Comparison of ENCODE assay signal across 1 cellular context in the genomic region with DNA sequence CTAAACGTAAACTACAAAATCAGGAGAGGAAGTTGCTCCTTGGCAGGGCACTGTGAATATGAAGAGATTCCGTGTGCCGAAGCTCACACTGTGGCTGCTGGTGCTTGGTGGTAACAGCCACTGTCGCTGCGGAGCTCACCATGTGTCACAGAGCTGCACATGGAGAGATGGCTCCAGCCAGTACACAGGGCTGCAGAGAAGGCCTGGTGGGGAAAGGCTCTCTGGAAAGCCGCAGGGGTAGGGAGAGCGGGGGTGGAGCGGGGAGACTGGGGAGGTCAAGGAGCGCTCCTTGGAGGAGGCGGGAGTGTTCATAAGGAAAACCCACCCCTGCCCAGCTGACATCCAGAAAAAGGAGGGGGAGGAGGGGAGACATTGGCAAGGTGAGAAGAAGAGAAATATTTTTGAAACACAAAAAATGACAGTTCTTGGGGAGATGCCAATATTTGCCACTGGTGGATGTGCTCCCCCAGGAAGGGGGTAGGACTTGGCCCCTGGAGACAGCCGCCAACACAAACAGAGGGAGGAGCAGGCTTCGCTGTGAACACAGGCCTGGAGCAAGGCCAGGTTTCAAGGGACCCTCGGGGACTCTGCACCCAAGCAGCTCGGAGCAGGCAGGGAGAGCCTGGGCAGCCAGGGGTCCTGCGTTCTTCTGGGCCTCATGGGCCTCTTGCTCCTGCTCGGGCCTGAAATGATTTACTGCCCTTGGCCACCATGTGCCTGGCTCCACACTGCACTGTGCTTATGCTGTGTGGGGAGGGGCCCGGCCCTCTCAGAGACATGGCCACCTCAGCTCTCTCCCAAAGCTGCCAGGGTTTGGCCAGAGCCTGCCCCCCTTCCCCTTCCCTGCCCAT.
TF ChIP-seq lines count a peak whose summit lies in the region.

No MANE protein-coding gene starts in this region.

TF ChIP-seq in HepG2, 621 proteins besides CTCF, POLR2A, EP300 and RAD21 (continued from another document and continues in another):
- TF ChIP-seq, protein P1, sequence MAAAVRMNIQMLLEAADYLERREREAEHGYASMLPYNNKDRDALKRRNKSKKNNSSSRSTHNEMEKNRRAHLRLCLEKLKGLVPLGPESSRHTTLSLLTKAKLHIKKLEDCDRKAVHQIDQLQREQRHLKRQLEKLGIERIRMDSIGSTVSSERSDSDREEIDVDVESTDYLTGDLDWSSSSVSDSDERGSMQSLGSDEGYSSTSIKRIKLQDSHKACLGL (CRISPR knock-in tag; IDR thresholded peaks at IDR 0.05) = 0 out of 2 replicates have a peak, but pooled peaks have one; percentile 53
- no peak for TF ChIP-seq NR2F6 (IDR thresholded peaks at IDR 0.05)
- TF ChIP-seq NR2F6 (CRISPR knock-in tag; IDR thresholded peaks at IDR 0.05) = 0 out of 2 replicates have a peak, but pooled peaks have one; percentile 13
- TF ChIP-seq ZNF556 (CRISPR knock-in tag; IDR thresholded peaks at IDR 0.05; ENCODE audit: borderline replicate concordance) = no peak
- no peak for TF ChIP-seq FIP1L1 (IDR thresholded peaks at IDR 0.05; ENCODE audit: borderline replicate concordance, insufficient read depth, low read depth, low read length)
- no peak for TF ChIP-seq DR1 (CRISPR knock-in tag; IDR thresholded peaks at IDR 0.05)
- TF ChIP-seq TBX2 (CRISPR knock-in tag; IDR thresholded peaks at IDR 0.05; ENCODE audit: borderline replicate concordance) = peak; percentile 38; the same call in 1 of the 2 replicates
- TF ChIP-seq ZNF3 (CRISPR knock-in tag; IDR thresholded peaks at IDR 0.05) = no peak
- TF ChIP-seq, protein P2, sequence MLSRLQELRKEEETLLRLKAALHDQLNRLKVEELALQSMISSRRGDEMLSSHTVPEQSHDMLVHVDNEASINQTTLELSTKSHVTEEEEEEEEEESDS (CRISPR knock-in tag; IDR thresholded peaks at IDR 0.05; ENCODE audit: borderline replicate concordance) = no peak
- TF ChIP-seq, protein P3, sequence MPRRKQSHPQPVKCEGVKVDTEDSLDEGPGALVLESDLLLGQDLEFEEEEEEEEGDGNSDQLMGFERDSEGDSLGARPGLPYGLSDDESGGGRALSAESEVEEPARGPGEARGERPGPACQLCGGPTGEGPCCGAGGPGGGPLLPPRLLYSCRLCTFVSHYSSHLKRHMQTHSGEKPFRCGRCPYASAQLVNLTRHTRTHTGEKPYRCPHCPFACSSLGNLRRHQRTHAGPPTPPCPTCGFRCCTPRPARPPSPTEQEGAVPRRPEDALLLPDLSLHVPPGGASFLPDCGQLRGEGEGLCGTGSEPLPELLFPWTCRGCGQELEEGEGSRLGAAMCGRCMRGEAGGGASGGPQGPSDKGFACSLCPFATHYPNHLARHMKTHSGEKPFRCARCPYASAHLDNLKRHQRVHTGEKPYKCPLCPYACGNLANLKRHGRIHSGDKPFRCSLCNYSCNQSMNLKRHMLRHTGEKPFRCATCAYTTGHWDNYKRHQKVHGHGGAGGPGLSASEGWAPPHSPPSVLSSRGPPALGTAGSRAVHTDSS (CRISPR knock-in tag; conservative IDR thresholded peaks at IDR 0.05) = no peak
- TF ChIP-seq ZNF331 (CRISPR knock-in tag; IDR thresholded peaks at IDR 0.05) = 0 out of 2 replicates have a peak, but pooled peaks have one; percentile 18
- TF ChIP-seq SALL1 (CRISPR knock-in tag; IDR thresholded peaks at IDR 0.05) = peak; percentile 73; the same call in 1 of the 2 replicates
- TF ChIP-seq SOX5 (CRISPR knock-in tag; IDR thresholded peaks at IDR 0.05; ENCODE audit: borderline replicate concordance) = 0 out of 2 replicates have a peak, but pooled peaks have one; percentile 43
- TF ChIP-seq ZNF546 (CRISPR knock-in tag; conservative IDR thresholded peaks at IDR 0.05) = 0 out of 2 replicates have a peak, but pooled peaks have one; percentile 36
- TF ChIP-seq BRD4 (CRISPR knock-in tag; IDR thresholded peaks at IDR 0.05) = no peak
- TF ChIP-seq NCOA1 (CRISPR knock-in tag; IDR thresholded peaks at IDR 0.05) = no peak
- TF ChIP-seq ZSCAN21 (CRISPR knock-in tag; IDR thresholded peaks at IDR 0.05; ENCODE audit: borderline replicate concordance) = no peak
- TF ChIP-seq, protein P4, sequence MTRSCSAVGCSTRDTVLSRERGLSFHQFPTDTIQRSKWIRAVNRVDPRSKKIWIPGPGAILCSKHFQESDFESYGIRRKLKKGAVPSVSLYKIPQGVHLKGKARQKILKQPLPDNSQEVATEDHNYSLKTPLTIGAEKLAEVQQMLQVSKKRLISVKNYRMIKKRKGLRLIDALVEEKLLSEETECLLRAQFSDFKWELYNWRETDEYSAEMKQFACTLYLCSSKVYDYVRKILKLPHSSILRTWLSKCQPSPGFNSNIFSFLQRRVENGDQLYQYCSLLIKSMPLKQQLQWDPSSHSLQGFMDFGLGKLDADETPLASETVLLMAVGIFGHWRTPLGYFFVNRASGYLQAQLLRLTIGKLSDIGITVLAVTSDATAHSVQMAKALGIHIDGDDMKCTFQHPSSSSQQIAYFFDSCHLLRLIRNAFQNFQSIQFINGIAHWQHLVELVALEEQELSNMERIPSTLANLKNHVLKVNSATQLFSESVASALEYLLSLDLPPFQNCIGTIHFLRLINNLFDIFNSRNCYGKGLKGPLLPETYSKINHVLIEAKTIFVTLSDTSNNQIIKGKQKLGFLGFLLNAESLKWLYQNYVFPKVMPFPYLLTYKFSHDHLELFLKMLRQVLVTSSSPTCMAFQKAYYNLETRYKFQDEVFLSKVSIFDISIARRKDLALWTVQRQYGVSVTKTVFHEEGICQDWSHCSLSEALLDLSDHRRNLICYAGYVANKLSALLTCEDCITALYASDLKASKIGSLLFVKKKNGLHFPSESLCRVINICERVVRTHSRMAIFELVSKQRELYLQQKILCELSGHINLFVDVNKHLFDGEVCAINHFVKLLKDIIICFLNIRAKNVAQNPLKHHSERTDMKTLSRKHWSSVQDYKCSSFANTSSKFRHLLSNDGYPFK (CRISPR knock-in tag; IDR thresholded peaks at IDR 0.05; ENCODE audit: borderline replicate concordance) = no peak
- no peak for TF ChIP-seq TARDBP (CRISPR knock-in tag; IDR thresholded peaks at IDR 0.05)
- TF ChIP-seq ZNF235 (CRISPR knock-in tag; IDR thresholded peaks at IDR 0.05; ENCODE audit: borderline replicate concordance) = no peak
- peak; percentile 58; the same call in 1 of the 2 replicates for TF ChIP-seq PHF21A (CRISPR knock-in tag; IDR thresholded peaks at IDR 0.05)
- TF ChIP-seq ZBTB7A (CRISPR knock-in tag; IDR thresholded peaks at IDR 0.05) = peak; percentile 90
- peak; percentile 44; the same call in 1 of the 2 replicates for TF ChIP-seq RXRA (CRISPR knock-in tag; IDR thresholded peaks at IDR 0.05)
- 0 out of 2 replicates have a peak, but pooled peaks have one; percentile 79 for TF ChIP-seq ZNF572 (CRISPR knock-in tag; IDR thresholded peaks at IDR 0.05)
- no peak for TF ChIP-seq HOXA9 (CRISPR knock-in tag; IDR thresholded peaks at IDR 0.05; ENCODE audit: borderline replicate concordance)
- TF ChIP-seq PLRG1 (conservative IDR thresholded peaks at IDR 0.05) = no peak
- no peak for TF ChIP-seq ZBTB8A (CRISPR knock-in tag; IDR thresholded peaks at IDR 0.05; ENCODE audit: borderline replicate concordance, low read depth)
- no peak for TF ChIP-seq HOXA5 (CRISPR knock-in tag; IDR thresholded peaks at IDR 0.05)
- no peak for TF ChIP-seq ARNT (IDR thresholded peaks at IDR 0.05)
- TF ChIP-seq SRSF9 (IDR thresholded peaks at IDR 0.05; ENCODE audit: borderline replicate concordance, insufficient read depth, low read depth, low read length, poor library complexity, severe bottlenecking) = no peak
- TF ChIP-seq, protein P5, sequence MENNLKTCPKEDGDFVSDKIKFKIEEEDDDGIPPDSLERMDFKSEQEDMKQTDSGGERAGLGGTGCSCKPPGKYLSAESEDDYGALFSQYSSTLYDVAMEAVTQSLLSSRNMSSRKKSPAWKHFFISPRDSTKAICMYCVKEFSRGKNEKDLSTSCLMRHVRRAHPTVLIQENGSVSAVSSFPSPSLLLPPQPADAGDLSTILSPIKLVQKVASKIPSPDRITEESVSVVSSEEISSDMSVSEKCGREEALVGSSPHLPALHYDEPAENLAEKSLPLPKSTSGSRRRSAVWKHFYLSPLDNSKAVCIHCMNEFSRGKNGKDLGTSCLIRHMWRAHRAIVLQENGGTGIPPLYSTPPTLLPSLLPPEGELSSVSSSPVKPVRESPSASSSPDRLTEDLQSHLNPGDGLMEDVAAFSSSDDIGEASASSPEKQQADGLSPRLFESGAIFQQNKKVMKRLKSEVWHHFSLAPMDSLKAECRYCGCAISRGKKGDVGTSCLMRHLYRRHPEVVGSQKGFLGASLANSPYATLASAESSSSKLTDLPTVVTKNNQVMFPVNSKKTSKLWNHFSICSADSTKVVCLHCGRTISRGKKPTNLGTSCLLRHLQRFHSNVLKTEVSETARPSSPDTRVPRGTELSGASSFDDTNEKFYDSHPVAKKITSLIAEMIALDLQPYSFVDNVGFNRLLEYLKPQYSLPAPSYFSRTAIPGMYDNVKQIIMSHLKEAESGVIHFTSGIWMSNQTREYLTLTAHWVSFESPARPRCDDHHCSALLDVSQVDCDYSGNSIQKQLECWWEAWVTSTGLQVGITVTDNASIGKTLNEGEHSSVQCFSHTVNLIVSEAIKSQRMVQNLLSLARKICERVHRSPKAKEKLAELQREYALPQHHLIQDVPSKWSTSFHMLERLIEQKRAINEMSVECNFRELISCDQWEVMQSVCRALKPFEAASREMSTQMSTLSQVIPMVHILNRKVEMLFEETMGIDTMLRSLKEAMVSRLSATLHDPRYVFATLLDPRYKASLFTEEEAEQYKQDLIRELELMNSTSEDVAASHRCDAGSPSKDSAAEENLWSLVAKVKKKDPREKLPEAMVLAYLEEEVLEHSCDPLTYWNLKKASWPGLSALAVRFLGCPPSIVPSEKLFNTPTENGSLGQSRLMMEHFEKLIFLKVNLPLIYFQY (CRISPR knock-in tag; IDR thresholded peaks at IDR 0.05; ENCODE audit: borderline replicate concordance) = no peak
- TF ChIP-seq, protein P6, sequence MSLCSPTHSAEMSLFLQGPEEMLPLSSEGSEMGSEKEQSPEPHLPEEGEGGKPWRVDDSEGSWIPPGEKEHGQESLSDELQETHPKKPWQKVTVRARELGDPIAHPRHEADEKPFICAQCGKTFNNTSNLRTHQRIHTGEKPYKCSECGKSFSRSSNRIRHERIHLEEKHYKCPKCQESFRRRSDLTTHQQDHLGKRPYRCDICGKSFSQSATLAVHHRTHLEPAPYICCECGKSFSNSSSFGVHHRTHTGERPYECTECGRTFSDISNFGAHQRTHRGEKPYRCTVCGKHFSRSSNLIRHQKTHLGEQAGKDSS (CRISPR knock-in tag; IDR thresholded peaks at IDR 0.05; ENCODE audit: borderline replicate concordance, low read depth) = no peak
- TF ChIP-seq GFI1 (CRISPR knock-in tag; IDR thresholded peaks at IDR 0.05; ENCODE audit: borderline replicate concordance) = 0 out of 2 replicates have a peak, but pooled peaks have one; percentile 9
- TF ChIP-seq, protein P7, sequence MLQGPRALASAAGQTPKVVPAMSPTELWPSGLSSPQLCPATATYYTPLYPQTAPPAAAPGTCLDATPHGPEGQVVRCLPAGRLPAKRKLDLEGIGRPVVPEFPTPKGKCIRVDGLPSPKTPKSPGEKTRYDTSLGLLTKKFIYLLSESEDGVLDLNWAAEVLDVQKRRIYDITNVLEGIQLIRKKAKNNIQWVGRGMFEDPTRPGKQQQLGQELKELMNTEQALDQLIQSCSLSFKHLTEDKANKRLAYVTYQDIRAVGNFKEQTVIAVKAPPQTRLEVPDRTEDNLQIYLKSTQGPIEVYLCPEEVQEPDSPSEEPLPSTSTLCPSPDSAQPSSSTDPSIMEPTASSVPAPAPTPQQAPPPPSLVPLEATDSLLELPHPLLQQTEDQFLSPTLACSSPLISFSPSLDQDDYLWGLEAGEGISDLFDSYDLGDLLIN (CRISPR knock-in tag; IDR thresholded peaks at IDR 0.05; ENCODE audit: borderline replicate concordance) = no peak
- TF ChIP-seq, protein P8, sequence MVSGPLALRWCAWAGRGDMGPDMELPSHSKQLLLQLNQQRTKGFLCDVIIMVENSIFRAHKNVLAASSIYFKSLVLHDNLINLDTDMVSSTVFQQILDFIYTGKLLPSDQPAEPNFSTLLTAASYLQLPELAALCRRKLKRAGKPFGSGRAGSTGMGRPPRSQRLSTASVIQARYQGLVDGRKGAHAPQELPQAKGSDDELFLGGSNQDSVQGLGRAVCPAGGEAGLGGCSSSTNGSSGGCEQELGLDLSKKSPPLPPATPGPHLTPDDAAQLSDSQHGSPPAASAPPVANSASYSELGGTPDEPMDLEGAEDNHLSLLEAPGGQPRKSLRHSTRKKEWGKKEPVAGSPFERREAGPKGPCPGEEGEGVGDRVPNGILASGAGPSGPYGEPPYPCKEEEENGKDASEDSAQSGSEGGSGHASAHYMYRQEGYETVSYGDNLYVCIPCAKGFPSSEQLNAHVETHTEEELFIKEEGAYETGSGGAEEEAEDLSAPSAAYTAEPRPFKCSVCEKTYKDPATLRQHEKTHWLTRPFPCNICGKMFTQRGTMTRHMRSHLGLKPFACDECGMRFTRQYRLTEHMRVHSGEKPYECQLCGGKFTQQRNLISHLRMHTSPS (CRISPR knock-in tag; IDR thresholded peaks at IDR 0.05; ENCODE audit: low read depth) = peak; percentile 53; the same call in 1 of the 2 replicates
- TF ChIP-seq TAF15 (IDR thresholded peaks at IDR 0.05; ENCODE audit: low read depth, low read length, poor library complexity, severe bottlenecking) = no peak
- no peak for TF ChIP-seq ZNF430 (CRISPR knock-in tag; IDR thresholded peaks at IDR 0.05)
- TF ChIP-seq, protein P9, sequence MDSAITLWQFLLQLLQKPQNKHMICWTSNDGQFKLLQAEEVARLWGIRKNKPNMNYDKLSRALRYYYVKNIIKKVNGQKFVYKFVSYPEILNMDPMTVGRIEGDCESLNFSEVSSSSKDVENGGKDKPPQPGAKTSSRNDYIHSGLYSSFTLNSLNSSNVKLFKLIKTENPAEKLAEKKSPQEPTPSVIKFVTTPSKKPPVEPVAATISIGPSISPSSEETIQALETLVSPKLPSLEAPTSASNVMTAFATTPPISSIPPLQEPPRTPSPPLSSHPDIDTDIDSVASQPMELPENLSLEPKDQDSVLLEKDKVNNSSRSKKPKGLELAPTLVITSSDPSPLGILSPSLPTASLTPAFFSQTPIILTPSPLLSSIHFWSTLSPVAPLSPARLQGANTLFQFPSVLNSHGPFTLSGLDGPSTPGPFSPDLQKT (CRISPR knock-in tag; IDR thresholded peaks at IDR 0.05; ENCODE audit: borderline replicate concordance) = no peak
- 0 out of 2 replicates have a peak, but pooled peaks have one; percentile 16 for TF ChIP-seq PPARG (CRISPR knock-in tag; conservative IDR thresholded peaks at IDR 0.05)
- TF ChIP-seq FOXP1 (IDR thresholded peaks at IDR 0.05) = no peak
- TF ChIP-seq FOXP1 (CRISPR knock-in tag; IDR thresholded peaks at IDR 0.05) = peak; percentile 63; the same call in 1 of the 2 replicates
- no peak for TF ChIP-seq HHEX (CRISPR knock-in tag; IDR thresholded peaks at IDR 0.05)
- TF ChIP-seq, protein P10, sequence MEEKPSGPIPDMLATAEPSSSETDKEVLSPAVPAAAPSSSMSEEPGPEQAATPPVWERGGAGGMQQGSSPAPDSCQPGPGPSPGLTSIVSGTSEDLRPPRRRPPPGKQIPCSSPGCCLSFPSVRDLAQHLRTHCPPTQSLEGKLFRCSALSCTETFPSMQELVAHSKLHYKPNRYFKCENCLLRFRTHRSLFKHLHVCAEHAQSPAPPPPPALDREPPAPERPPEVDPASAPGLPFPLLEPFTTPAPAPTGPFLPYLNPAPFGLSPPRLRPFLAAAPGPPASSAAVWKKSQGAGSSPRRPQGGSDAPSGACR (CRISPR knock-in tag; IDR thresholded peaks at IDR 0.05) = no peak
- no peak for TF ChIP-seq PCBP2 (optimal IDR thresholded peaks at IDR 0.05; ENCODE audit: low read depth, low read length, poor library complexity, severe bottlenecking)
